ENCODE assay signal across 8 cellular contexts in genomic region chr21:42062543-42063022, GRCh38. TPM values are rescaled to one million over a fixed set of nuclear protein-coding genes. Genes with fewer than 3 reads are reported as not detected.
DNase-seq lines count a peak whose midpoint lies in the region; ATAC-seq and TF ChIP-seq lines count a peak whose summit lies in the region.
"Had no signal": no experiment of that assay in that cellular context is flagged by ENCODE, and none has a peak within 500 bp of the region (broad histone marks: within the 10 kb centered on the region; RNA-seq: fewer than 3 reads in every experiment).

No MANE protein-coding gene starts in this region.

- ATAC-seq in GM19351 (IDR thresholded peaks at IDR 0.05; ENCODE audit: unreplicated experiment): peak; percentile 58
- peak; percentile 52 for ATAC-seq in HG03354 (IDR thresholded peaks at IDR 0.05; ENCODE audit: poor library complexity, severe bottlenecking, unreplicated experiment)

- no peak for TF ChIP-seq POLR2A in uterus (IDR thresholded peaks at IDR 0.05)

- peak overlapping the region; percentile 1 to 54 for H3K9ac ChIP-seq in duodenal mucosa (ENCODE audit: low read depth in 1 of 2, low read length in 2 of 2)

- H3K27me3 ChIP-seq in WERI-Rb-1 (ENCODE audit: insufficient read depth, low read depth, severe bottlenecking) (no peaks in the 10 kb centered on the region), duodenal mucosa (ENCODE audit: control insufficient read depth in 1 of 2, insufficient read depth in 2 of 2, low read length in 2 of 2) (no peaks in the 10 kb centered on the region), brain microvascular endothelial cell (replicated peaks) (no peaks in the 10 kb centered on the region), uterus (no peaks in the 10 kb centered on the region)

- DNase-seq in WERI-Rb-1: peak; percentile 54
- peak; percentile 37 to 62 (median 48) for DNase-seq in stimulated activated CD4-positive, alpha-beta T cell treated with anti-CD3 and anti-CD28 coated beads, TNF-alpha, amount 100 ng/mL, for 24 hours (ENCODE audit: low read depth in 3 of 3)
- no peak for DNase-seq in brain microvascular endothelial cell
- no peak for DNase-seq in uterus

- H3K36me3 ChIP-seq in WERI-Rb-1: no peaks in the 10 kb centered on the region
- no peaks in the 10 kb centered on the region for H3K36me3 ChIP-seq in duodenal mucosa (ENCODE audit: control insufficient read depth in 1 of 2, insufficient read depth in 2 of 2, low read length in 2 of 2)
- no peaks in the 10 kb centered on the region for H3K36me3 ChIP-seq in brain microvascular endothelial cell (replicated peaks)
- H3K36me3 ChIP-seq in uterus: no peaks in the 10 kb centered on the region

- H3K27ac ChIP-seq in WERI-Rb-1 (peak overlapping the region; percentile 0), duodenal mucosa (ENCODE audit: low read depth, low read length) (peak overlapping the region; percentile 50), brain microvascular endothelial cell (no peak overlapping the region), uterus (no peak overlapping the region)
- H3K27ac ChIP-seq: SK-N-MC had no signal

- intact Hi-C loops in uterus (cut with DNase I; ENCODE audit: low total_unique reads): no loop called here

- H3K4me1 ChIP-seq in duodenal mucosa (ENCODE audit: control insufficient read depth in 1 of 2, insufficient read depth in 2 of 2, low read length in 2 of 2) (peaks cover 47 to 56% of the 10 kb centered on the region in 2 donors), uterus (no peaks in the 10 kb centered on the region)

- TF ChIP-seq CTCF in WERI-Rb-1 (IDR thresholded peaks at IDR 0.05; ENCODE audit: low read depth, low read length) (no peak), brain microvascular endothelial cell (IDR thresholded peaks at IDR 0.05; ENCODE audit: low read depth, low read length, missing control alignments) (no peak), uterus (IDR thresholded peaks at IDR 0.05) (no peak)

- peak overlapping the region; percentile 10; the same call in 1 of the 2 replicates for H3K4me3 ChIP-seq in WERI-Rb-1 (ENCODE audit: low read depth, low read length)
- peak overlapping the region; percentile 38 to 48 for H3K4me3 ChIP-seq in duodenal mucosa (ENCODE audit: low read depth in 1 of 2, low read length in 2 of 2)
- H3K4me3 ChIP-seq in brain microvascular endothelial cell (ENCODE audit: low read depth, low read length): no peak overlapping the region
- no peak overlapping the region for H3K4me3 ChIP-seq in uterus
- H3K4me3 ChIP-seq: SK-N-MC had no signal

- in situ Hi-C loops in brain microvascular endothelial cell (cut with HindIII; ENCODE audit: low pct_ligation_motif_present, low sequenced_read_pairs): no loop called here

- no peaks in the 10 kb centered on the region for H3K9me3 ChIP-seq in WERI-Rb-1 (ENCODE audit: severe bottlenecking)
- no peaks in the 10 kb centered on the region for H3K9me3 ChIP-seq in duodenal mucosa (ENCODE audit: control insufficient read depth in 1 of 2, low read length in 2 of 2)
- H3K9me3 ChIP-seq in uterus: no peaks in the 10 kb centered on the region

RNA-seq across cellular contexts. Expression of gene UMODL1, which starts 8.5 kb away (rescaled TPM):
- not detected for total RNA-seq in uterus

RNA-seq across cellular contexts. Expression of gene ZBTB21, which starts 52.4 kb away (rescaled TPM):
- total RNA-seq in uterus: 10 to 100 TPM in 3 of 4 donors, 1 to 10 TPM in 1; 2.8 to 29.9 (median 14.4) TPM

Comparison
In these comparisons a context has a peak if more than half of its experiments do, and no peak if none do; other contexts are left out.
1. DNase-seq: peak in WERI-Rb-1 (single experiment) and stimulated activated CD4-positive, alpha-beta T cell treated with anti-CD3 and anti-CD28 coated beads, TNF-alpha, amount 100 ng/mL, for 24 hours (3 of 3); none in brain microvascular endothelial cell (single experiment) and uterus (0 of 2).
2. H3K27ac ChIP-seq: peak in WERI-Rb-1 (single experiment) and duodenal mucosa (single experiment); none in brain microvascular endothelial cell (single experiment) and uterus (0 of 2).
3. H3K4me3 ChIP-seq: peak in WERI-Rb-1 (single experiment) and duodenal mucosa (2 of 2); none in brain microvascular endothelial cell (single experiment) and uterus (0 of 2).